Comparison of ENCODE assay signal across 15 cellular contexts in genomic region chr10:79484476-79484875, GRCh38. TPM values are rescaled to one million over a fixed set of nuclear protein-coding genes. Genes with fewer than 3 reads are reported as not detected.
"Had no signal": no experiment of that assay in that cellular context is flagged by ENCODE, and none has a peak within 500 bp of the region (broad histone marks: within the 10 kb centered on the region; RNA-seq: fewer than 3 reads in every experiment).

No MANE protein-coding gene starts in this region.

- DNase-seq: activated CD4-positive, alpha-beta T cell treated with anti-CD3 and anti-CD28 coated beads for 1 hour; activated gamma-delta T cell treated with Interleukin-2 at 50 U/mL for 16 hours; activated naive CD8-positive, alpha-beta T cell treated with anti-CD3 and anti-CD28 coated beads for 36 hours; activated T-cell treated with anti-CD3 and anti-CD28 coated beads for 4 hours; amygdala; caudate nucleus; effector memory CD8-positive, alpha-beta T cell; esophagus squamous epithelium; naive thymus-derived CD8-positive, alpha-beta T cell; stimulated activated naive B cell treated with anti-CD40 and anti-IgM and Interleukin-4, amounts not matched to agents 10 μg/mL and 1 μg/mL and 100 μg/mL, for 72 hours; WERI-Rb-1 had no signal

- H3K36me3 ChIP-seq: esophagus squamous epithelium, ovary, tibial nerve, WERI-Rb-1 had no signal

- H3K4me1 Mint-ChIP-seq: activated naive CD8-positive, alpha-beta T cell treated with anti-CD3 and anti-CD28 coated beads for 36 hours; naive thymus-derived CD8-positive, alpha-beta T cell; stimulated activated naive B cell treated with anti-CD40 and anti-IgM and Interleukin-4, amounts not matched to agents 10 μg/mL and 1 μg/mL and 100 μg/mL, for 72 hours had no signal

- H3K36me3 Mint-ChIP-seq: activated naive CD8-positive, alpha-beta T cell treated with anti-CD3 and anti-CD28 coated beads for 36 hours; naive thymus-derived CD8-positive, alpha-beta T cell; stimulated activated naive B cell treated with anti-CD40 and anti-IgM and Interleukin-4, amounts not matched to agents 10 μg/mL and 1 μg/mL and 100 μg/mL, for 72 hours had no signal

- H3K4me3 ChIP-seq: body of pancreas, esophagus squamous epithelium, ovary, tibial nerve had no signal

- H3K4me1 ChIP-seq: body of pancreas had no signal

- H3K27me3 ChIP-seq: body of pancreas, esophagus squamous epithelium, ovary, tibial nerve had no signal

- ATAC-seq: effector memory CD8-positive, alpha-beta T cell; naive thymus-derived CD8-positive, alpha-beta T cell; stimulated activated naive B cell treated with anti-CD40 and anti-IgM and Interleukin-4, amounts not matched to agents 10 μg/mL and 1 μg/mL and 100 μg/mL, for 72 hours had no signal

- H3K27ac Mint-ChIP-seq: activated naive CD8-positive, alpha-beta T cell treated with anti-CD3 and anti-CD28 coated beads for 36 hours; activated T-helper 1 cell treated with anti-CD3 and anti-CD28 coated beads, Interleukin-12 subunit alpha, Interleukin-12 subunit beta, Interleukin-2, Interleukin-4 antibody, amounts not matched to agents 30 ng/mL and 10 ng/mL and 1 ng/mL, durations not matched to agents 14 hours and 24 hours and 36 hours; effector memory CD8-positive, alpha-beta T cell; naive thymus-derived CD8-positive, alpha-beta T cell; stimulated activated naive B cell treated with anti-CD40 and anti-IgM and Interleukin-4, amounts not matched to agents 10 μg/mL and 1 μg/mL and 100 μg/mL, for 72 hours had no signal

- H3K9me3 Mint-ChIP-seq: activated naive CD8-positive, alpha-beta T cell treated with anti-CD3 and anti-CD28 coated beads for 36 hours; activated T-helper 1 cell treated with anti-CD3 and anti-CD28 coated beads, Interleukin-12 subunit alpha, Interleukin-12 subunit beta, Interleukin-2, Interleukin-4 antibody, amounts not matched to agents 30 ng/mL and 10 ng/mL and 1 ng/mL, durations not matched to agents 14 hours and 24 hours and 36 hours; effector memory CD8-positive, alpha-beta T cell; naive thymus-derived CD8-positive, alpha-beta T cell; stimulated activated naive B cell treated with anti-CD40 and anti-IgM and Interleukin-4, amounts not matched to agents 10 μg/mL and 1 μg/mL and 100 μg/mL, for 72 hours had no signal

- H3K27ac ChIP-seq: ovary, WERI-Rb-1 had no signal

- H3K9me3 ChIP-seq: body of pancreas, esophagus squamous epithelium, ovary, tibial nerve had no signal

- H3K4me3 Mint-ChIP-seq: activated naive CD8-positive, alpha-beta T cell treated with anti-CD3 and anti-CD28 coated beads for 36 hours; activated T-helper 1 cell treated with anti-CD3 and anti-CD28 coated beads, Interleukin-12 subunit alpha, Interleukin-12 subunit beta, Interleukin-2, Interleukin-4 antibody, amounts not matched to agents 30 ng/mL and 10 ng/mL and 1 ng/mL, durations not matched to agents 14 hours and 24 hours and 36 hours; effector memory CD8-positive, alpha-beta T cell; naive thymus-derived CD8-positive, alpha-beta T cell; stimulated activated naive B cell treated with anti-CD40 and anti-IgM and Interleukin-4, amounts not matched to agents 10 μg/mL and 1 μg/mL and 100 μg/mL, for 72 hours had no signal

RNA-seq across cellular contexts. Expression of gene EIF5AL1, which starts 27.9 kb away (rescaled TPM):
- total RNA-seq: body of pancreas had no signal
